Comparison of ENCODE assay signal across 25 cellular contexts in the genomic region with DNA sequence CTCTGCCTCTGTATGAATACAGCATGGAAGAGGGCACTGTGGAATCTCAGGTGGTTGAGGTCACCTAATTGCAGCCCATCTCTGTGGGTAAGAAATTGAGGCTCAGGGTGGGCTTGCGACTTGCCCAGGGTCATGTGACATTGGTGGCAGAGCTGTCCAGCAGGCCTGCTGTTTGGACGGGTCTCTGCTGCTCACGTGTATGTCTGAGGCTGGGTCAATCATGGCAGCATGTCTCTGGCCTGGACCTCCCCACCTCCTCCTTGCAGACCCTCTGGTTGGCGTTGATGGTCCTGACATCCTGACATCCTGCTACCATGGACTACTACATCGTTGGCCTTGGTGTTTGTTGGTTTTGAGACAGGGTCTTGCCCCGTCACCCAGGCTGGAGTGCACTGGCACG.
DNase-seq lines count a peak whose midpoint lies in the region; ATAC-seq, FAIRE-seq and TF ChIP-seq lines count a peak whose summit lies in the region.
"Had no signal": no experiment of that assay in that cellular context is flagged by ENCODE, and none has a peak within 500 bp of the region (broad histone marks: within the 10 kb centered on the region; RNA-seq: fewer than 3 reads in every experiment).

No MANE protein-coding gene starts in this region.

- peaks cover 15% of the 10 kb centered on the region for H3K27me3 Mint-ChIP-seq in nephron progenitor cell (ENCODE audit: low read depth, poor library complexity)

- H3K9me3 ChIP-seq in heart left ventricle (no peaks in the 10 kb centered on the region), spleen (no peaks in the 10 kb centered on the region)

- H3K4me1 Mint-ChIP-seq in nephron progenitor cell: peaks cover 12% of the 10 kb centered on the region
- H3K4me1 Mint-ChIP-seq: B cell had no signal

- no peak overlapping the region for H3K4me3 Mint-ChIP-seq in nephron progenitor cell
- H3K4me3 Mint-ChIP-seq: B cell; CD8-positive, alpha-beta T cell; HFFc6 had no signal

- ATAC-seq in heart left ventricle (no peak), left cardiac atrium (no peak), GM18517 (IDR thresholded peaks at IDR 0.05; ENCODE audit: unreplicated experiment) (no peak)
- ATAC-seq: CD8-positive, alpha-beta T cell; HepG2 had no signal

- TF ChIP-seq CTCF in heart left ventricle (IDR thresholded peaks at IDR 0.05): no peak
- no peak for TF ChIP-seq CTCF in bronchial epithelial cell (IDR thresholded peaks at IDR 0.05; ENCODE audit: insufficient read depth, low read length, severe bottlenecking)
- no peak for TF ChIP-seq CTCF in nephron progenitor cell (IDR thresholded peaks at IDR 0.05)
- no peak for TF ChIP-seq CTCF in spleen (IDR thresholded peaks at IDR 0.05 in 8 of 11, conservative IDR thresholded peaks at IDR 0.05 in 3 of 11)

- H3K36me3 Mint-ChIP-seq in nephron progenitor cell (ENCODE audit: low read depth): no peaks in the 10 kb centered on the region
- H3K36me3 Mint-ChIP-seq: CD8-positive, alpha-beta T cell had no signal

- peaks cover 0 to 36% (median 23%) of the 10 kb centered on the region in 12 donors for H3K4me1 ChIP-seq in heart left ventricle
- peaks cover 0 to 42% (median 2%) of the 10 kb centered on the region in 6 donors for H3K4me1 ChIP-seq in spleen

- H3K27me3 ChIP-seq in heart left ventricle: no peaks in the 10 kb centered on the region
- H3K27me3 ChIP-seq in bronchial epithelial cell (ENCODE audit: control insufficient read depth, insufficient read depth, low read length): peaks cover 4% of the 10 kb centered on the region
- peaks cover 0 to 35% (median 0%) of the 10 kb centered on the region in 7 donors for H3K27me3 ChIP-seq in spleen (replicated peaks in 1 of 7)

- no peak for TF ChIP-seq POLR2A in heart left ventricle (IDR thresholded peaks at IDR 0.05)
- TF ChIP-seq POLR2A in spleen (IDR thresholded peaks at IDR 0.05): no peak

- WGBS in heart left ventricle, 4 donors: 92 to 95% (median 93%) methylated on average over 6 to 7 of the region's 7 CpGs
- 84 to 95% (median 90%) methylated on average over 2 to 7 of the region's 7 CpGs for WGBS in spleen, 5 donors

- H3K9me3 Mint-ChIP-seq in nephron progenitor cell: no peaks in the 10 kb centered on the region
- H3K9me3 Mint-ChIP-seq: CD8-positive, alpha-beta T cell; HFFc6 had no signal

- H3K27ac ChIP-seq in heart left ventricle (peak overlapping the region in 8 of 12 donors; percentile 5 to 85 (median 62)), spleen (no peak overlapping the region)
- H3K27ac ChIP-seq: C4-2B had no signal

- DNase-seq in heart left ventricle: no peak
- DNase-seq in left cardiac atrium: no peak
- DNase-seq in bronchial epithelial cell (ENCODE audit: low read depth): no peak
- DNase-seq in nephron progenitor cell: peak; percentile 0
- DNase-seq in spleen: peak; percentile 55
- no peak for DNase-seq in iPS-NIHi11 (ENCODE audit: low spot score)
- no peak for DNase-seq in activated T-cell treated with anti-CD3 and anti-CD28 coated beads for 4 hours
- DNase-seq: ACHN; CD8-positive, alpha-beta T cell; COR-L47; DMS153; DMS79 treated with DMSO at 0.1 percent for 48 hours; EL; GOT3; HCEC 1CT; HFFc6 had no signal

- H3K36me3 ChIP-seq in heart left ventricle (no peaks in the 10 kb centered on the region), bronchial epithelial cell (ENCODE audit: control insufficient read depth, insufficient read depth, low read length) (no peaks in the 10 kb centered on the region), spleen (no peaks in the 10 kb centered on the region)

- H3K4me3 ChIP-seq in heart left ventricle (no peak overlapping the region), bronchial epithelial cell (ENCODE audit: low read depth, low read length) (no peak overlapping the region), spleen (no peak overlapping the region)

- intact Hi-C loops in heart left ventricle (cut with DNase I): loop anchor here in 3 of 10 donors (5.0 to 10.0 kb wide), 2 partner anchors 64 to 166 kb away; partner anchors contain the start of gene HPCAL1 (in 1 of the 3)
- intact Hi-C loops in left cardiac atrium (cut with DNase I): no loop called here
- intact Hi-C loops in spleen (cut with DNase I; ENCODE audit: low total_unique reads): no loop called here

- no peak overlapping the region for H3K27ac Mint-ChIP-seq in nephron progenitor cell
- H3K27ac Mint-ChIP-seq: B cell; CD8-positive, alpha-beta T cell; HFFc6 had no signal

- FAIRE-seq in bronchial epithelial cell (lab: Jason Lieb, UNC): peak; percentile 90
- FAIRE-seq: D721Med, G401.6, GM12891, GM19239, HepG2, HTR-8/SVneo had no signal

Comparison
In these comparisons a context has a peak if more than half of its experiments do, and no peak if none do; other contexts are left out.
1. DNase-seq: peak in nephron progenitor cell (single experiment) and spleen (single experiment); none in heart left ventricle (0 of 5), left cardiac atrium (single experiment), bronchial epithelial cell (single experiment), iPS-NIHi11 (single experiment) and activated T-cell treated with anti-CD3 and anti-CD28 coated beads for 4 hours (single experiment).
2. H3K27ac ChIP-seq: peak in heart left ventricle (8 of 12); none in spleen (0 of 8).